ENCODE assay signal across 9 cellular contexts in the genomic region with DNA sequence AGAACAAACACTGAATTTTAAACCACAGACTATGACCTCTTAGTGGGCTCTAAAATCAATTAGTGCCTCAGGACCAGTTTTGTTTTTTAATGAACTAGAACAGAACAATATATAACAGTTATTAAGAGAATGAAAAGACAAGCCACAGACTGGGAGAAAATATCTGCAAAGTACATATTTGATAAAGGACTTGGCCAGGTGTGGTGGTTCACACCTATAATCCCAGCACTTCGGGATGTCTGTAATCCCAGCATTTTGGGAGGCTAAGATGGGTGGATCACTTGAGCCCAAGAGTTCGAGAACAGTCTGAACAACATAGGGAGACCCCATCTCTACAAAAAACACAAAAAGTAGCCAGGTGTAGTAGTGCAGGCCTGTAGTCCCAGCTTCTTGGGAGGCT.
"Had no signal": no experiment of that assay in that cellular context is flagged by ENCODE, and none has a peak within 500 bp of the region (broad histone marks: within the 10 kb centered on the region; RNA-seq: fewer than 3 reads in every experiment).

No MANE protein-coding gene starts in this region.

- ATAC-seq: GM23338, HepG2 had no signal

- H3K4me1 Mint-ChIP-seq: GM23338, H9 had no signal

- H3K27ac ChIP-seq: HL-60 had no signal

- H3K27ac Mint-ChIP-seq: GM23338, H9 had no signal

- H3K4me3 ChIP-seq: GM23338 had no signal

- FAIRE-seq: H1, H54, HepG2 had no signal

- DNase-seq: H9, HCEC 1CT, KBM-7 had no signal

- H3K27me3 Mint-ChIP-seq: IgD-negative memory B cell had no signal

- H3K9me3 Mint-ChIP-seq: GM23338 had no signal

- H3K4me3 Mint-ChIP-seq: GM23338, H9, IgD-negative memory B cell had no signal
